In genomic region chr2:16130541-16130880, GRCh38 we compare ENCODE assay signal across 26 cellular contexts.
"Had no signal": no experiment of that assay in that cellular context is flagged by ENCODE, and none has a peak within 500 bp of the region (broad histone marks: within the 10 kb centered on the region; RNA-seq: fewer than 3 reads in every experiment).

No MANE protein-coding gene starts in this region.

- H3K4me1 Mint-ChIP-seq: mesothelial cell of epicardium, naive B cell had no signal

- H3K27ac Mint-ChIP-seq: dendritic cell treated with granulocyte-macrophage colony-stimulating factor and Interleukin-4, amounts not matched to agents 40 ng/mL and 50 ng/mL, for 4 days; effector memory CD8-positive, alpha-beta T cell; mesothelial cell of epicardium; natural killer cell treated with Interleukin-12 subunit alpha and Interleukin-12 subunit beta and Interleukin-15 and Interleukin-18, amount 100 ng/mL, for 72 hours had no signal

- H3K4me3 Mint-ChIP-seq: dendritic cell treated with granulocyte-macrophage colony-stimulating factor and Interleukin-4, amounts not matched to agents 40 ng/mL and 50 ng/mL, for 4 days; effector memory CD8-positive, alpha-beta T cell; mesothelial cell of epicardium; naive B cell; natural killer cell treated with Interleukin-12 subunit alpha and Interleukin-12 subunit beta and Interleukin-15 and Interleukin-18, amount 100 ng/mL, for 72 hours; neural crest cell had no signal

- H3K4me2 ChIP-seq: hepatocyte, smooth muscle cell had no signal

- H3K27me3 Mint-ChIP-seq: dendritic cell treated with granulocyte-macrophage colony-stimulating factor and Interleukin-4, amounts not matched to agents 40 ng/mL and 50 ng/mL, for 4 days; effector memory CD8-positive, alpha-beta T cell had no signal

- H3K36me3 ChIP-seq: gastrocnemius medialis, left lung, prostate gland, right atrium auricular region, stomach, thyroid gland had no signal

- H3K9me3 Mint-ChIP-seq: dendritic cell treated with granulocyte-macrophage colony-stimulating factor and Interleukin-4, amounts not matched to agents 40 ng/mL and 50 ng/mL, for 4 days; mesothelial cell of epicardium; natural killer cell treated with Interleukin-12 subunit alpha and Interleukin-12 subunit beta and Interleukin-15 and Interleukin-18, amount 100 ng/mL, for 72 hours; neural crest cell had no signal

- H3K9me3 ChIP-seq: gastrocnemius medialis, left lung, mucosa of descending colon, prostate gland, right atrium auricular region, stomach, thyroid gland had no signal

- H3K4me1 ChIP-seq: gastrocnemius medialis, left lung, parathyroid adenoma, prostate gland, right atrium auricular region, thyroid gland had no signal

- H3K27me3 ChIP-seq: gastrocnemius medialis, hepatocyte, right atrium auricular region, stomach, thyroid gland had no signal

- DNase-seq: effector memory CD8-positive, alpha-beta T cell; foreskin fibroblast; gastrocnemius medialis; left cardiac atrium; left lung; mesenchymal stem cell; mucosa of descending colon; naive B cell; stimulated activated CD4-positive, alpha-beta T cell treated with anti-CD3 and anti-CD28 coated beads, Interleukin-12 subunit alpha, Interleukin-12 subunit beta, amount 100 ng/mL, for 4 hours; stimulated activated CD4-positive, alpha-beta T cell treated with anti-CD3 and anti-CD28 coated beads, Interleukin-1b, Interleukin-23, amount 100 ng/mL, for 48 hours; stimulated activated CD4-positive, alpha-beta T cell treated with anti-CD3 and anti-CD28 coated beads, Interleukin-4, amount 100 ng/mL, for 1 hour; stimulated activated CD8-positive, alpha-beta memory T cell treated with anti-CD3 and anti-CD28 coated beads, Interleukin-4, amount 100 ng/mL, for 48 hours; stimulated activated naive CD4-positive, alpha-beta T cell treated with Interleukin-2 at 50 U/mL for 16 hours; stomach; thyroid gland; trophoblast cell had no signal

- H3K27ac ChIP-seq: gastrocnemius medialis, hepatocyte, left lung, parathyroid adenoma, prostate gland, right atrium auricular region, stomach, thyroid gland had no signal

- H3K4me3 ChIP-seq: gastrocnemius medialis, hepatocyte, left lung, mucosa of descending colon, prostate gland, right atrium auricular region, smooth muscle cell, stomach, thyroid gland had no signal

- H3K79me2 ChIP-seq: hepatocyte, parathyroid adenoma had no signal

- H3K36me3 Mint-ChIP-seq: mesothelial cell of epicardium; naive B cell; natural killer cell treated with Interleukin-12 subunit alpha and Interleukin-12 subunit beta and Interleukin-15 and Interleukin-18, amount 100 ng/mL, for 72 hours had no signal

- H2AFZ ChIP-seq: hepatocyte, parathyroid adenoma had no signal

- ATAC-seq: effector memory CD8-positive, alpha-beta T cell; gastrocnemius medialis; left cardiac atrium; left lung; mucosa of descending colon; sciatic nerve had no signal
